9 cellular contexts compared by ENCODE assay signal in genomic region chr12:11727133-11727664, GRCh38.
A peak's percentile ranks its signal among the peaks of the same experiment; 100 is the strongest.
DNase-seq lines count a peak whose midpoint lies in the region; ATAC-seq and TF ChIP-seq lines count a peak whose summit lies in the region.
"Had no signal": no experiment of that assay in that cellular context is flagged by ENCODE, and none has a peak within 500 bp of the region (broad histone marks: within the 10 kb centered on the region; RNA-seq: fewer than 3 reads in every experiment).

No MANE protein-coding gene starts in this region.

- CTCF ChIA-PET in activated B cell treated with CpG ODN at 0.5 μM for 24 hours (lab: Charles Lee): interaction anchor here (0.6 to 1.4 kb wide), 4 partner anchors 13 to 1928 kb away, joined by 3 to 5 read pairs (median 3); no protein-coding TSS in a partner anchor

- ATAC-seq in activated B cell treated with CpG ODN at 0.5 μM for 24 hours (ENCODE audit: low read depth) (no peak), sciatic nerve (no peak), GM21526 (IDR thresholded peaks at IDR 0.05; ENCODE audit: low FRiP score, unreplicated experiment) (no peak), GM21447 (IDR thresholded peaks at IDR 0.05; ENCODE audit: unreplicated experiment) (no peak)

- peak; percentile 42 for DNase-seq in GM13976 (ENCODE audit: low spot score)
- no peak for DNase-seq in activated B cell treated with CpG ODN at 0.5 μM for 24 hours
- peak; percentile 67 for DNase-seq in astrocyte of the hippocampus (ENCODE audit: low read depth, low spot score)
- peak; percentile 35 to 47 for DNase-seq in stimulated activated CD4-positive, alpha-beta T cell treated with anti-CD3 and anti-CD28 coated beads, Interleukin-2, amount 100 ng/mL, for 48 hours
- no peak for DNase-seq in germinal center (ENCODE audit: low spot score)
- DNase-seq in sciatic nerve (ENCODE audit: low spot score): no peak
- DNase-seq: GM23248 had no signal

- peaks cover 5% of the 10 kb centered on the region for H3K9me3 Mint-ChIP-seq in activated B cell treated with CpG ODN at 0.5 μM for 24 hours

- H3K4me1 Mint-ChIP-seq in activated B cell treated with CpG ODN at 0.5 μM for 24 hours: peaks cover 97% of the 10 kb centered on the region

- intact Hi-C loops in activated B cell treated with CpG ODN at 0.5 μM for 24 hours (cut with micrococcal nuclease): loop anchor here (5.0 kb wide), 1 partner anchor 40 kb away; no protein-coding TSS in a partner anchor
- intact Hi-C loops in sciatic nerve (cut with DNase I): no loop called here

- H3K36me3 Mint-ChIP-seq in activated B cell treated with CpG ODN at 0.5 μM for 24 hours (ENCODE audit: low read depth): peaks cover 14% of the 10 kb centered on the region

- no peaks in the 10 kb centered on the region for H3K27me3 Mint-ChIP-seq in activated B cell treated with CpG ODN at 0.5 μM for 24 hours

- H3K4me3 Mint-ChIP-seq in activated B cell treated with CpG ODN at 0.5 μM for 24 hours: peak overlapping the region; percentile 0

- peak overlapping the region; percentile 27 for H3K27ac Mint-ChIP-seq in activated B cell treated with CpG ODN at 0.5 μM for 24 hours

- in situ Hi-C loops in GM13976 (cut with MboI; ENCODE audit: low sequenced_read_pairs, unreplicated experiment): no loop called here

- TF ChIP-seq CTCF in GM13976 (IDR thresholded peaks at IDR 0.05; ENCODE audit: borderline replicate concordance, control extremely low read depth, extremely low read depth, insufficient read depth, missing control alignments) (no peak), activated B cell treated with CpG ODN at 0.5 μM for 24 hours (IDR thresholded peaks at IDR 0.05) (no peak)

- POLR2A ChIA-PET in activated B cell treated with CpG ODN at 0.5 μM for 24 hours (lab: Charles Lee): interaction anchor here (0.8 to 9.7 kb wide), 8 partner anchors 11 to 306 kb away, joined by 3 to 249 read pairs (median 6); partner anchors contain the start of gene ETV6

Comparison
In these comparisons a context has a peak if more than half of its experiments do, and no peak if none do; other contexts are left out.
1. DNase-seq: peak in GM13976 (single experiment), astrocyte of the hippocampus (single experiment) and stimulated activated CD4-positive, alpha-beta T cell treated with anti-CD3 and anti-CD28 coated beads, Interleukin-2, amount 100 ng/mL, for 48 hours (2 of 2); none in activated B cell treated with CpG ODN at 0.5 μM for 24 hours (single experiment), germinal center (single experiment) and sciatic nerve (single experiment).